11 cellular contexts compared by ENCODE assay signal in genomic region chr1:79044974-79045650, GRCh38. TPM values are rescaled to one million over a fixed set of nuclear protein-coding genes. Genes with fewer than 3 reads are reported as not detected.
A peak's percentile ranks its signal among the peaks of the same experiment; 100 is the strongest.
DNase-seq lines count a peak whose midpoint lies in the region; ATAC-seq and TF ChIP-seq lines count a peak whose summit lies in the region.
"Had no signal": no experiment of that assay in that cellular context is flagged by ENCODE, and none has a peak within 500 bp of the region (broad histone marks: within the 10 kb centered on the region; RNA-seq: fewer than 3 reads in every experiment).

No MANE protein-coding gene starts in this region.

- no peaks in the 10 kb centered on the region for H3K9me3 Mint-ChIP-seq in neural progenitor cell
- H3K9me3 Mint-ChIP-seq in naive thymus-derived CD4-positive, alpha-beta T cell, result peaks cover 0 to 7% (median 0%) of the 10 kb centered on the region in 11 donors

- no peaks in the 10 kb centered on the region for H4K20me1 ChIP-seq in GM23248 (ENCODE audit: insufficient read depth)
- no peaks in the 10 kb centered on the region for H4K20me1 ChIP-seq in neural progenitor cell (ENCODE audit: low read depth)

- H3F3A ChIP-seq in GM23248 (ENCODE audit: insufficient read depth) (peaks cover 29% of the 10 kb centered on the region; the same call in 1 of the 2 replicates), neural progenitor cell (ENCODE audit: low read depth) (no peaks in the 10 kb centered on the region)

- H3K79me2 ChIP-seq in GM23248 (ENCODE audit: insufficient read depth), result no peaks in the 10 kb centered on the region
- no peaks in the 10 kb centered on the region for H3K79me2 ChIP-seq in neural progenitor cell (ENCODE audit: low read depth)

- POLR2A ChIA-PET in naive thymus-derived CD4-positive, alpha-beta T cell (lab: Charles Lee), result no interaction called here

- H3K36me3 ChIP-seq in GM23248 (ENCODE audit: low read depth) (no peaks in the 10 kb centered on the region), brain microvascular endothelial cell (replicated peaks) (no peaks in the 10 kb centered on the region), neural progenitor cell (no peaks in the 10 kb centered on the region)
- H3K36me3 ChIP-seq in naive thymus-derived CD4-positive, alpha-beta T cell (ENCODE audit: control insufficient read depth in 2 of 3, insufficient read depth in 3 of 3, low read length in 3 of 3), result no peaks in the 10 kb centered on the region
- H3K36me3 ChIP-seq: esophagus squamous epithelium had no signal

- peaks cover 39% of the 10 kb centered on the region for H3K4me1 ChIP-seq in GM23248 (ENCODE audit: insufficient read depth)
- no peaks in the 10 kb centered on the region for H3K4me1 ChIP-seq in neural progenitor cell
- no peaks in the 10 kb centered on the region for H3K4me1 ChIP-seq in naive thymus-derived CD4-positive, alpha-beta T cell (ENCODE audit: control insufficient read depth in 2 of 2, insufficient read depth in 2 of 2, low read length in 2 of 2)
- H3K4me1 ChIP-seq: esophagus squamous epithelium had no signal

- H3K9me2 ChIP-seq in GM23248 (ENCODE audit: insufficient read depth), result no peaks in the 10 kb centered on the region; the same call in 1 of the 2 replicates

- peak; percentile 30 for DNase-seq in GM23248
- peak; percentile 11 for DNase-seq in NB4 (ENCODE audit: low read depth)
- no peak for DNase-seq in brain microvascular endothelial cell
- DNase-seq in neural progenitor cell (ENCODE audit: low spot score), result peak; percentile 66
- DNase-seq in naive thymus-derived CD4-positive, alpha-beta T cell, result no peak
- DNase-seq in amygdala (lab: John Stamatoyannopoulos, UW), result no peak
- DNase-seq in NCI-H187 (lab: John Stamatoyannopoulos, UW), result no peak
- DNase-seq: activated CD4-positive, alpha-beta T cell treated with anti-CD3 and anti-CD28 coated beads for 48 hours; esophagus squamous epithelium; natural killer cell; small intestine had no signal

- H3K4me3 Mint-ChIP-seq in neural progenitor cell, result no peak overlapping the region
- H3K4me3 Mint-ChIP-seq in naive thymus-derived CD4-positive, alpha-beta T cell, result no peak overlapping the region
- H3K4me3 Mint-ChIP-seq: natural killer cell had no signal

- TF ChIP-seq CTCF in NB4 (IDR thresholded peaks at IDR 0.05; ENCODE audit: low read depth, low read length) (no peak), brain microvascular endothelial cell (IDR thresholded peaks at IDR 0.05; ENCODE audit: low read depth, low read length, missing control alignments) (peak; percentile 36), neural progenitor cell (IDR thresholded peaks at IDR 0.05) (peak; percentile 50)

- no peak for TF ChIP-seq POLR2A in NB4 (IDR thresholded peaks at IDR 0.05; ENCODE audit: extremely low read depth, insufficient read length)

- no peaks in the 10 kb centered on the region for H3K4me1 Mint-ChIP-seq in neural progenitor cell
- peaks cover 0 to 12% (median 4%) of the 10 kb centered on the region in 7 donors for H3K4me1 Mint-ChIP-seq in naive thymus-derived CD4-positive, alpha-beta T cell

- in situ Hi-C loops in GM23248 (cut with MboI) (no loop called here), brain microvascular endothelial cell (cut with HindIII; ENCODE audit: low pct_ligation_motif_present, low sequenced_read_pairs) (no loop called here)

- H3K4me2 ChIP-seq in GM23248 (ENCODE audit: unreplicated experiment) (no peak overlapping the region), neural progenitor cell (no peak overlapping the region)

- CTCF ChIA-PET in naive thymus-derived CD4-positive, alpha-beta T cell (lab: Charles Lee), result no interaction called here

- no peak overlapping the region for H3K27ac Mint-ChIP-seq in neural progenitor cell
- no peak overlapping the region for H3K27ac Mint-ChIP-seq in naive thymus-derived CD4-positive, alpha-beta T cell
- H3K27ac Mint-ChIP-seq: natural killer cell had no signal

- no peaks in the 10 kb centered on the region for H3K36me3 Mint-ChIP-seq in neural progenitor cell
- no peaks in the 10 kb centered on the region for H3K36me3 Mint-ChIP-seq in naive thymus-derived CD4-positive, alpha-beta T cell
- H3K36me3 Mint-ChIP-seq: natural killer cell had no signal

- no peak overlapping the region for H3K9ac ChIP-seq in GM23248
- H3K9ac ChIP-seq in neural progenitor cell, result no peak overlapping the region

- H2AFZ ChIP-seq in GM23248 (peak overlapping the region; percentile 42; the same call in 1 of the 2 replicates), neural progenitor cell (replicated peaks) (peak overlapping the region; percentile 46)

- H3K27ac ChIP-seq in GM23248, result no peak overlapping the region
- H3K27ac ChIP-seq in brain microvascular endothelial cell, result no peak overlapping the region
- H3K27ac ChIP-seq in neural progenitor cell, result no peak overlapping the region
- no peak overlapping the region for H3K27ac ChIP-seq in naive thymus-derived CD4-positive, alpha-beta T cell (ENCODE audit: low read depth, low read length)
- H3K27ac ChIP-seq: esophagus squamous epithelium had no signal

- no peaks in the 10 kb centered on the region for H3K27me3 ChIP-seq in GM23248 (replicated peaks; ENCODE audit: insufficient read depth)
- no peaks in the 10 kb centered on the region for H3K27me3 ChIP-seq in brain microvascular endothelial cell (replicated peaks)
- no peaks in the 10 kb centered on the region for H3K27me3 ChIP-seq in neural progenitor cell
- H3K27me3 ChIP-seq in naive thymus-derived CD4-positive, alpha-beta T cell (ENCODE audit: control insufficient read depth in 2 of 2, insufficient read depth in 2 of 2, low read length in 2 of 2), result no peaks in the 10 kb centered on the region
- H3K27me3 ChIP-seq: esophagus squamous epithelium had no signal

- H3K27me3 Mint-ChIP-seq in neural progenitor cell (ENCODE audit: insufficient read depth, low read depth), result no peaks in the 10 kb centered on the region
- peaks cover 0 to 4% (median 0%) of the 10 kb centered on the region in 5 donors for H3K27me3 Mint-ChIP-seq in naive thymus-derived CD4-positive, alpha-beta T cell

- 73% methylated on average over 18 of the region's 18 CpGs for WGBS in GM23248 (ENCODE audit: low coverage in 1 of 2, low lambda C conversion rate in 2 of 2, missing lambda C conversion rate in 2 of 2), 2 experiments

- intact Hi-C loops in naive thymus-derived CD4-positive, alpha-beta T cell (cut with micrococcal nuclease), result no loop called here

- ATAC-seq in naive thymus-derived CD4-positive, alpha-beta T cell, result no peak
- ATAC-seq: natural killer cell had no signal

- H3K4me3 ChIP-seq in GM23248 (no peak overlapping the region), NB4 (ENCODE audit: low read depth, low read length) (no peak overlapping the region), brain microvascular endothelial cell (ENCODE audit: low read depth, low read length) (no peak overlapping the region), neural progenitor cell (no peak overlapping the region)
- H3K4me3 ChIP-seq in naive thymus-derived CD4-positive, alpha-beta T cell (ENCODE audit: low read length), result no peak overlapping the region
- H3K4me3 ChIP-seq: esophagus squamous epithelium had no signal

- H3K9me3 ChIP-seq in GM23248 (ENCODE audit: low read depth), result no peaks in the 10 kb centered on the region
- H3K9me3 ChIP-seq in neural progenitor cell (ENCODE audit: low read depth), result no peaks in the 10 kb centered on the region
- no peaks in the 10 kb centered on the region for H3K9me3 ChIP-seq in naive thymus-derived CD4-positive, alpha-beta T cell (ENCODE audit: control insufficient read depth in 2 of 3, low read length in 3 of 3)
- H3K9me3 ChIP-seq: esophagus squamous epithelium had no signal

RNA-seq across cellular contexts. Expression of gene ADGRL4, which starts 38.6 kb away (rescaled TPM):
- 10.6 and 13.2 TPM in 2 replicates for total RNA-seq in GM23248 (2014; rRNA removed; shearing (Covaris generic))
- 18.1 and 21.3 TPM in 2 replicates for polyA plus RNA-seq in GM23248 (2016; fragmentation: Nextera tagmentation; extraction: Ambion mirVana)
- 0.07 and 0.31 TPM in 2 replicates for total RNA-seq in neural progenitor cell (ENCODE audit: low replicate concordance)
- total RNA-seq in naive thymus-derived CD4-positive, alpha-beta T cell, result not detected
- polyA plus RNA-seq in naive thymus-derived CD4-positive, alpha-beta T cell, result not detected
- total RNA-seq: natural killer cell had no signal

Comparison
In these comparisons a context has a peak if more than half of its experiments do, and no peak if none do; other contexts are left out.
1. DNase-seq: peak in GM23248 (single experiment), NB4 (single experiment) and neural progenitor cell (single experiment); none in brain microvascular endothelial cell (single experiment), naive thymus-derived CD4-positive, alpha-beta T cell (0 of 9), amygdala (0 of 56) and NCI-H187 (0 of 2).